11 cellular contexts compared by ENCODE assay signal in genomic region chr11:35313066-35313765, GRCh38.
DNase-seq lines count a peak whose midpoint lies in the region; ATAC-seq and TF ChIP-seq lines count a peak whose summit lies in the region.
"Had no signal": no experiment of that assay in that cellular context is flagged by ENCODE, and none has a peak within 500 bp of the region (broad histone marks: within the 10 kb centered on the region; RNA-seq: fewer than 3 reads in every experiment).

No MANE protein-coding gene starts in this region.

- H3K9me3 Mint-ChIP-seq in activated CD4-positive, alpha-beta memory T cell treated with anti-CD3 and anti-CD28 coated beads for 36 hours: no peaks in the 10 kb centered on the region
- H3K9me3 Mint-ChIP-seq: neural crest cell had no signal

- CTCF ChIA-PET in activated CD4-positive, alpha-beta memory T cell treated with anti-CD3 and anti-CD28 coated beads for 36 hours (lab: Charles Lee): no interaction called here

- no peak overlapping the region for H3K27ac Mint-ChIP-seq in activated CD4-positive, alpha-beta memory T cell treated with anti-CD3 and anti-CD28 coated beads for 36 hours

- H3K4me1 ChIP-seq in left lung: peaks cover 0 to 37% of the 10 kb centered on the region in 2 donors
- H3K4me1 ChIP-seq: SJSA1 had no signal

- H3K4me1 Mint-ChIP-seq in activated CD4-positive, alpha-beta memory T cell treated with anti-CD3 and anti-CD28 coated beads for 36 hours (ENCODE audit: low read depth): peaks cover 6% of the 10 kb centered on the region
- H3K4me1 Mint-ChIP-seq: neural crest cell had no signal

- no peak for TF ChIP-seq CTCF in left lung (IDR thresholded peaks at IDR 0.05)

- no peaks in the 10 kb centered on the region for H3K9me3 ChIP-seq in left lung
- H3K9me3 ChIP-seq: SJSA1 had no signal

- POLR2A ChIA-PET in activated CD4-positive, alpha-beta memory T cell treated with anti-CD3 and anti-CD28 coated beads for 36 hours (lab: Charles Lee): no interaction called here

- H3K27me3 Mint-ChIP-seq in activated CD4-positive, alpha-beta memory T cell treated with anti-CD3 and anti-CD28 coated beads for 36 hours: no peaks in the 10 kb centered on the region

- no peak for DNase-seq in left lung
- DNase-seq in retina: no peak
- no peak for DNase-seq in activated gamma-delta T cell treated with Interleukin-2 at 50 U/mL for 16 hours
- no peak for DNase-seq in activated CD8-positive, alpha-beta memory T cell treated with anti-CD3 and anti-CD28 coated beads for 24 hours
- DNase-seq in activated CD4-positive, alpha-beta memory T cell treated with anti-CD3 and anti-CD28 coated beads for 36 hours: no peak
- DNase-seq: activated naive CD4-positive, alpha-beta T cell treated with anti-CD3 and anti-CD28 coated beads, Interleukin-2, amount 50 U/mL, for 16 hours had no signal

- peak overlapping the region in 1 of 2 donors; percentile 63 for H3K27ac ChIP-seq in left lung
- H3K27ac ChIP-seq: SJSA1 had no signal

- intact Hi-C loops in left lung (cut with DNase I): no loop called here
- intact Hi-C loops in activated CD4-positive, alpha-beta memory T cell treated with anti-CD3 and anti-CD28 coated beads for 36 hours (cut with micrococcal nuclease): no loop called here

- no peaks in the 10 kb centered on the region for H3K36me3 Mint-ChIP-seq in activated CD4-positive, alpha-beta memory T cell treated with anti-CD3 and anti-CD28 coated beads for 36 hours

- H3K27me3 ChIP-seq in left lung: no peaks in the 10 kb centered on the region
- H3K27me3 ChIP-seq: SJSA1 had no signal

- no peak overlapping the region for H3K4me3 ChIP-seq in left lung
- H3K4me3 ChIP-seq: SJSA1 had no signal

- H3K36me3 ChIP-seq in left lung: no peaks in the 10 kb centered on the region
- H3K36me3 ChIP-seq: SJSA1 had no signal

- no peak overlapping the region for H3K4me3 Mint-ChIP-seq in activated CD4-positive, alpha-beta memory T cell treated with anti-CD3 and anti-CD28 coated beads for 36 hours
- H3K4me3 Mint-ChIP-seq: neural crest cell had no signal

- ATAC-seq in GM18519 (IDR thresholded peaks at IDR 0.05; ENCODE audit: low FRiP score, unreplicated experiment) (peak; percentile 96), GM21717 (IDR thresholded peaks at IDR 0.05; ENCODE audit: unreplicated experiment) (peak; percentile 87), HG03520 (IDR thresholded peaks at IDR 0.05; ENCODE audit: unreplicated experiment) (peak; percentile 87), left lung (peak; percentile 58)
